In genomic region chr20:50916257-50916656, GRCh38 we compare ENCODE assay signal across 9 cellular contexts. TPM values are rescaled to one million over a fixed set of nuclear protein-coding genes. Genes with fewer than 3 reads are reported as not detected.
A peak's percentile ranks its signal among the peaks of the same experiment; 100 is the strongest.
DNase-seq lines count a peak whose midpoint lies in the region; ATAC-seq and TF ChIP-seq lines count a peak whose summit lies in the region.
"Had no signal": no experiment of that assay in that cellular context is flagged by ENCODE, and none has a peak within 500 bp of the region (broad histone marks: within the 10 kb centered on the region; RNA-seq: fewer than 3 reads in every experiment).

No MANE protein-coding gene starts in this region.

- intact Hi-C loops in tibial artery (cut with DNase I; ENCODE audit: low total_unique reads) (no loop called here), lower leg skin (cut with DNase I; ENCODE audit: low total_unique reads) (no loop called here)

- H3K36me3 ChIP-seq in right atrium auricular region (no peaks in the 10 kb centered on the region), tibial artery (no peaks in the 10 kb centered on the region)

- no peaks in the 10 kb centered on the region for H3K27me3 Mint-ChIP-seq in activated T-cell treated with anti-CD3 and anti-CD28 coated beads, Interleukin-2, amount 50 U/mL, for 72 hours (ENCODE audit: low read depth)
- no peaks in the 10 kb centered on the region for H3K27me3 Mint-ChIP-seq in activated T-cell treated with anti-CD3 and anti-CD28 coated beads, Interleukin-2, amount 50 U/mL, for 4 hours (ENCODE audit: low read depth)
- no peaks in the 10 kb centered on the region for H3K27me3 Mint-ChIP-seq in activated T-helper 17 cell treated with anti-CD3 and anti-CD28 coated beads, Interleukin-2, amount 50 U/mL, for 72 hours

- H3K9me3 ChIP-seq in right atrium auricular region (no peaks in the 10 kb centered on the region), tibial artery (no peaks in the 10 kb centered on the region)

- H3K9me3 Mint-ChIP-seq in activated T-cell treated with anti-CD3 and anti-CD28 coated beads, Interleukin-2, amount 50 U/mL, for 72 hours: no peaks in the 10 kb centered on the region
- H3K9me3 Mint-ChIP-seq in activated T-cell treated with anti-CD3 and anti-CD28 coated beads, Interleukin-2, amount 50 U/mL, for 4 hours: no peaks in the 10 kb centered on the region
- H3K9me3 Mint-ChIP-seq in activated T-helper 17 cell treated with anti-CD3 and anti-CD28 coated beads, Interleukin-2, amount 50 U/mL, for 72 hours: no peaks in the 10 kb centered on the region

- H3K4me3 Mint-ChIP-seq in activated T-cell treated with anti-CD3 and anti-CD28 coated beads, Interleukin-2, amount 50 U/mL, for 72 hours: no peak overlapping the region
- no peak overlapping the region for H3K4me3 Mint-ChIP-seq in activated T-cell treated with anti-CD3 and anti-CD28 coated beads, Interleukin-2, amount 50 U/mL, for 4 hours
- no peak overlapping the region for H3K4me3 Mint-ChIP-seq in activated T-helper 17 cell treated with anti-CD3 and anti-CD28 coated beads, Interleukin-2, amount 50 U/mL, for 72 hours

- no peak for ATAC-seq in activated T-cell treated with anti-CD3 and anti-CD28 coated beads, Interleukin-2, amount 50 U/mL, for 72 hours (replicated peaks in 1 of 2)
- no peak for ATAC-seq in activated T-cell treated with anti-CD3 and anti-CD28 coated beads, Interleukin-2, amount 50 U/mL, for 4 hours
- ATAC-seq in activated T-helper 17 cell treated with anti-CD3 and anti-CD28 coated beads, Interleukin-2, amount 50 U/mL, for 72 hours (replicated peaks): no peak
- ATAC-seq in GM21447 (IDR thresholded peaks at IDR 0.05; ENCODE audit: unreplicated experiment): no peak

- peaks cover 84% of the 10 kb centered on the region for H3K4me1 Mint-ChIP-seq in activated T-cell treated with anti-CD3 and anti-CD28 coated beads, Interleukin-2, amount 50 U/mL, for 72 hours (ENCODE audit: low read depth)
- H3K4me1 Mint-ChIP-seq in activated T-cell treated with anti-CD3 and anti-CD28 coated beads, Interleukin-2, amount 50 U/mL, for 4 hours (ENCODE audit: low read depth): peaks cover 87% of the 10 kb centered on the region
- H3K4me1 Mint-ChIP-seq in activated T-helper 17 cell treated with anti-CD3 and anti-CD28 coated beads, Interleukin-2, amount 50 U/mL, for 72 hours: peaks cover 64% of the 10 kb centered on the region

- H3K27ac Mint-ChIP-seq in activated T-cell treated with anti-CD3 and anti-CD28 coated beads, Interleukin-2, amount 50 U/mL, for 72 hours: peak overlapping the region; percentile 21
- peak overlapping the region; percentile 66 for H3K27ac Mint-ChIP-seq in activated T-helper 17 cell treated with anti-CD3 and anti-CD28 coated beads, Interleukin-2, amount 50 U/mL, for 72 hours

- no peak for TF ChIP-seq POLR2A in lower leg skin (IDR thresholded peaks at IDR 0.05)

- H3K36me3 Mint-ChIP-seq in activated T-cell treated with anti-CD3 and anti-CD28 coated beads, Interleukin-2, amount 50 U/mL, for 72 hours (ENCODE audit: insufficient read depth in 2 of 2): peaks cover 2 to 14% of the 10 kb centered on the region in 2 donors
- H3K36me3 Mint-ChIP-seq in activated T-cell treated with anti-CD3 and anti-CD28 coated beads, Interleukin-2, amount 50 U/mL, for 4 hours (ENCODE audit: insufficient read depth): peaks cover 22% of the 10 kb centered on the region
- peaks cover 90% of the 10 kb centered on the region for H3K36me3 Mint-ChIP-seq in activated T-helper 17 cell treated with anti-CD3 and anti-CD28 coated beads, Interleukin-2, amount 50 U/mL, for 72 hours (ENCODE audit: low read depth)

- H3K4me1 ChIP-seq in right atrium auricular region (peaks cover 0 to 81% of the 10 kb centered on the region in 2 donors), tibial artery (peaks cover 0 to 99% (median 50%) of the 10 kb centered on the region in 4 donors)

- DNase-seq in activated T-cell treated with anti-CD3 and anti-CD28 coated beads, Interleukin-2, amount 50 U/mL, for 72 hours: no peak
- DNase-seq in activated T-cell treated with anti-CD3 and anti-CD28 coated beads, Interleukin-2, amount 50 U/mL, for 4 hours: no peak
- DNase-seq in right atrium auricular region (ENCODE audit: low spot score) (no peak), tibial artery (no peak), NAMALWA (ENCODE audit: low spot score) (no peak), lower leg skin (ENCODE audit: low spot score in 2 of 2) (no peak)

- TF ChIP-seq CTCF in right atrium auricular region (IDR thresholded peaks at IDR 0.05) (no peak), tibial artery (IDR thresholded peaks at IDR 0.05) (no peak), lower leg skin (IDR thresholded peaks at IDR 0.05) (no peak)

- H3K27ac ChIP-seq in right atrium auricular region (peak overlapping the region; percentile 1 to 17), tibial artery (peak overlapping the region; percentile 43 to 44)
- H3K27ac ChIP-seq: C4-2B had no signal

- H3K27me3 ChIP-seq in right atrium auricular region (no peaks in the 10 kb centered on the region), tibial artery (no peaks in the 10 kb centered on the region)

- H3K4me3 ChIP-seq in right atrium auricular region (no peak overlapping the region), tibial artery (no peak overlapping the region), lower leg skin (ENCODE audit: low read depth, poor library complexity, severe bottlenecking) (no peak overlapping the region)

- WGBS in lower leg skin, 2 donors: 39 to 42% methylated on average over 5 of the region's 5 CpGs

RNA-seq across cellular contexts. Expression of gene ADNP, which starts 15.0 kb away (rescaled TPM):
- 10 to 100 TPM; 62.3 to 72.2 TPM for total RNA-seq in activated T-cell treated with anti-CD3 and anti-CD28 coated beads, Interleukin-2, amount 50 U/mL, for 72 hours
- 10 to 100 TPM; 55.0 to 59.6 (median 55.2) TPM for total RNA-seq in activated T-cell treated with anti-CD3 and anti-CD28 coated beads, Interleukin-2, amount 50 U/mL, for 4 hours
- 10 to 100 TPM; 57.9 to 75.4 TPM for total RNA-seq in activated T-helper 17 cell treated with anti-CD3 and anti-CD28 coated beads, Interleukin-2, amount 50 U/mL, for 72 hours
- total RNA-seq in right atrium auricular region (10 to 100 TPM; 23.7 to 34.3 TPM), lower leg skin (10 to 100 TPM; 46.9 to 64.0 (median 53.3) TPM)

RNA-seq across cellular contexts. Expression of gene DPM1, which starts 42.1 kb away (rescaled TPM):
- total RNA-seq in activated T-cell treated with anti-CD3 and anti-CD28 coated beads, Interleukin-2, amount 50 U/mL, for 72 hours: 10 to 100 TPM; 56.6 to 64.3 TPM
- total RNA-seq in activated T-cell treated with anti-CD3 and anti-CD28 coated beads, Interleukin-2, amount 50 U/mL, for 4 hours: 10 to 100 TPM; 66.4 to 73.4 (median 70.9) TPM
- 10 to 100 TPM; 43.0 to 57.4 TPM for total RNA-seq in activated T-helper 17 cell treated with anti-CD3 and anti-CD28 coated beads, Interleukin-2, amount 50 U/mL, for 72 hours
- total RNA-seq in right atrium auricular region (10 to 100 TPM; 35.0 to 78.1 TPM), lower leg skin (10 to 100 TPM; 38.8 to 79.6 (median 49.7) TPM)

RNA-seq across cellular contexts. Expression of gene MOCS3, which starts 42.4 kb away (rescaled TPM):
- 1 to 10 TPM; 4.1 to 4.2 TPM for total RNA-seq in activated T-cell treated with anti-CD3 and anti-CD28 coated beads, Interleukin-2, amount 50 U/mL, for 72 hours
- total RNA-seq in activated T-cell treated with anti-CD3 and anti-CD28 coated beads, Interleukin-2, amount 50 U/mL, for 4 hours: 10 to 100 TPM in 2 of 3 donors, 1 to 10 TPM in 1; 8.7 to 10.3 (median 10.3) TPM
- total RNA-seq in activated T-helper 17 cell treated with anti-CD3 and anti-CD28 coated beads, Interleukin-2, amount 50 U/mL, for 72 hours: 1 to 10 TPM; 3.0 to 5.4 TPM
- total RNA-seq in right atrium auricular region (1 to 10 TPM; 2.9 to 3.1 TPM), lower leg skin (1 to 10 TPM; 5.8 to 8.0 (median 6.8) TPM)
